Comparison of ENCODE assay signal across 10 cellular contexts in the genomic region with DNA sequence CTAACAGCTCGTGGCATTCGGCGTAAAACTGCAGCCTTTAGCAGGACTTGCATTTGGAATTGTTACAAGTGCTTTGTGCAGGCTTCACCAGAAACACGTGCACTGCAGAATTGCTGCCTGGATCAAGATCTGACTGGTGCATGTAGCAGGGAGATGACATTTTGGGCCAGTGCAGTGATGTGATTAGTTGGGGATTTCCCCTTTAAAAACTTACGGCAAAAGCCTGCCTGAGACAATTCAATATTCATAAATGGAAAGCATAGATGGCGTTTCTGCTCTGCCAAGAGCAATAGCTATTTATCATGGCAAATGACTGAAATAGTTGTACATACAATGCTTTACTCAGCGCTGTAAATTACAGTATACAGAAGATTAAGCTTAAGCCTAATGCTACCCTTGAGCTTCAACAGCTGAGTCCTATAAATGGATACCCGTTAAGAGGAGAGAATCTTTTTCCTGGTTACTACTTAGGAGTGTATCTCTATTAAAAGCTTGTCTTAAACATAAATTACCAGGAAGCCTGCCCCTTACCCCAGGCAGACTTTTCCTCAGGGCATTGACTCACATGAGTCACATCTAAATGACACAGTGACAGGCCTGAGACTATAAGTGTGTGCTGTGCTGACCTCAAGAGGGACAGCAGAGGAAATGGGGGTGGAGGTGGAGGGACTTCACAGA.
DNase-seq lines count a peak whose midpoint lies in the region; ATAC-seq and TF ChIP-seq lines count a peak whose summit lies in the region.
"Had no signal": no experiment of that assay in that cellular context is flagged by ENCODE, and none has a peak within 500 bp of the region (broad histone marks: within the 10 kb centered on the region; RNA-seq: fewer than 3 reads in every experiment).

No MANE protein-coding gene starts in this region.

- peak overlapping the region; percentile 77 for H3K4me2 ChIP-seq in OCI-LY3 (ENCODE audit: low read length)

- peak overlapping the region; percentile 14; the same call in 1 of the 2 replicates for H3K27ac ChIP-seq in OCI-LY3 (ENCODE audit: low read length)
- H3K27ac ChIP-seq: C4-2B had no signal

- H3K9ac ChIP-seq in OCI-LY3 (ENCODE audit: low read length), result no peak overlapping the region

- no peaks in the 10 kb centered on the region for H3K79me2 ChIP-seq in OCI-LY3 (ENCODE audit: low read length)

- peak; percentile 63 for ATAC-seq in stimulated activated naive CD8-positive, alpha-beta T cell treated with anti-CD3 and anti-CD28 coated beads, Interleukin-15, Interleukin-2, amounts not matched to agents 100 U/mL and 50 U/mL, for 24 hours
- ATAC-seq in GM21737 (IDR thresholded peaks at IDR 0.05; ENCODE audit: unreplicated experiment), result no peak

- H2AFZ ChIP-seq in OCI-LY3 (ENCODE audit: low read depth, low read length), result no peak overlapping the region

- peak; percentile 18 for DNase-seq in activated naive CD4-positive, alpha-beta T cell treated with Interleukin-2 at 50 U/mL for 16 hours
- DNase-seq in activated naive CD4-positive, alpha-beta T cell treated with anti-CD3 and anti-CD28 coated beads, Interleukin-2, amount 50 U/mL, for 16 hours, result no peak
- DNase-seq in fibroblast of the aortic adventitia (ENCODE audit: low read depth), result peak; percentile 60
- no peak for DNase-seq in stimulated activated naive CD8-positive, alpha-beta T cell treated with anti-CD3 and anti-CD28 coated beads, Interleukin-15, Interleukin-2, amounts not matched to agents 100 U/mL and 50 U/mL, for 24 hours
- no peak for DNase-seq in NCI-H510A (lab: John Stamatoyannopoulos, UW)
- no peak for DNase-seq in NCI-H2029 (lab: John Stamatoyannopoulos, UW)
- DNase-seq: effector CD8-positive, alpha-beta T cell had no signal

- no peaks in the 10 kb centered on the region for H3K36me3 ChIP-seq in OCI-LY3 (replicated peaks; ENCODE audit: low read depth, low read length)

- no peak for TF ChIP-seq CTCF in OCI-LY3 (IDR thresholded peaks at IDR 0.05; ENCODE audit: low read depth, low read length)
- TF ChIP-seq CTCF in fibroblast of the aortic adventitia (IDR thresholded peaks at IDR 0.05; ENCODE audit: insufficient read depth, low read length), result no peak

- peaks cover 44% of the 10 kb centered on the region for H3K27me3 ChIP-seq in OCI-LY3 (ENCODE audit: low read depth, low read length)

- H3K4me1 ChIP-seq in OCI-LY3 (ENCODE audit: low read length), result peaks cover 60% of the 10 kb centered on the region

- H3K9me3 ChIP-seq in OCI-LY3 (ENCODE audit: insufficient read depth, low read length), result 0 out of 2 replicates have a peak, but pooled peaks cover 4% of the 10 kb centered on the region

- H4K20me1 ChIP-seq in OCI-LY3 (ENCODE audit: insufficient read depth, low read length), result no peaks in the 10 kb centered on the region

- peak overlapping the region; percentile 63 for H3K4me3 ChIP-seq in OCI-LY3 (ENCODE audit: low read length)
- no peak overlapping the region for H3K4me3 ChIP-seq in fibroblast of the aortic adventitia (ENCODE audit: low read depth, low read length)

Comparison
In these comparisons a context has a peak if more than half of its experiments do, and no peak if none do; other contexts are left out.
1. DNase-seq: peak in activated naive CD4-positive, alpha-beta T cell treated with Interleukin-2 at 50 U/mL for 16 hours (single experiment) and fibroblast of the aortic adventitia (single experiment); none in activated naive CD4-positive, alpha-beta T cell treated with anti-CD3 and anti-CD28 coated beads, Interleukin-2, amount 50 U/mL, for 16 hours (single experiment), stimulated activated naive CD8-positive, alpha-beta T cell treated with anti-CD3 and anti-CD28 coated beads, Interleukin-15, Interleukin-2, amounts not matched to agents 100 U/mL and 50 U/mL, for 24 hours (single experiment), NCI-H510A (single experiment) and NCI-H2029 (single experiment).